In the genomic region with DNA sequence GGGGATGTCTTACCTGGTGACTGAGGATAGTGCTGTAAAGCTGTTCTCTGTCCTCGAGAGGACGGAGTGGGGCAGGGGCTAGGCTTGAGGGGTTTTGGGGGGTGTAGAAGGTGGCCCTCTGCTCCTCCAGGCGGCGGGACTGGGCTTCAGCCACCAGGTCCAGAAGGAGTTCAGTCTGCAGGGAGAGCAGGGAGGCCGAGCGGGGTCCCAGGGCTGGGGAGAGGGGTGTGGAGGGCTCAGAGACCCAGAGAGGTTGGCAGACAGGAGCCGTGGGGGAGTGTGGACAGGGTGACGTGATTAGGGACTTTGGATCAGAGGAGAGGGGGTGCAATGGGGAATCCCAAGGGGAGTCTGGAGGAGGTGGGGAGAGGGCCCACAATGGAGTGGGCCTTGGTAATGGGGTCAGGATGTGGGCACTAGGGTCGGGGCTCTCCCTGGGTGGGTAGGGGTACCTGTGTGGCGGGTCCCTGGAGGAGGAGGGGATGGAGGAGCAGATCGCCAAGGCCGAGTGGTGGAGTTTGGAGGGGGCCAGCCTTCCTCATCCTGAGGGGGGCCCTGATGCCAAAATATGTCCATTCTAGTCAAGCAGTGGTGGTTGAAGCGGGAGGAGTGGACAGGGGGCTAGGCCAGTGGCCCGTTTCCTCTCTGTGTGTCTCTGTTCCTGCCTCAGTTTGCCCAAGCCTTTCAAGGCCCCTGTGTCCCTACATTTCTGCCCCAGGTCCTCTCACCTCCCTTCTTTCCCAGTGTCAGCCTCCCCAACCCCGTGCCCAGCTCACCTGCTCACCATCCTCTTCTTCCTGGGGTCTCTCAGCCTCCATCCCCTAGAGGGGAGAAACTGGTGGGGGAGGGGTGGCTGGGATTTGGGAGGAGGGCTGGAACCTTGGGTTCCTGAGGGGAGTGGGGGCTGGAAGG, we compare ENCODE assay signal across 8 cellular contexts. TPM values are rescaled to one million over a fixed set of nuclear protein-coding genes. Genes with fewer than 3 reads are reported as not detected.
A peak's percentile ranks its signal among the peaks of the same experiment; 100 is the strongest.
DNase-seq lines count a peak whose midpoint lies in the region; ATAC-seq and TF ChIP-seq lines count a peak whose summit lies in the region.

No MANE protein-coding gene starts in this region.

- H3K4me1 ChIP-seq in fibroblast of lung (ENCODE audit: control insufficient read depth, extremely low read depth, insufficient read depth, low read length) = peaks cover 15% of the 10 kb centered on the region

- H3K9me3 ChIP-seq in fibroblast of lung (ENCODE audit: control insufficient read depth, insufficient read depth, low read depth, low read length) = no peaks in the 10 kb centered on the region

- TF ChIP-seq POLR2A in GM19099 (IDR thresholded peaks at IDR 0.05; ENCODE audit: extremely low read depth, insufficient read length, low read depth) = peak; percentile 39

- H3K4me2 ChIP-seq in fibroblast of lung (ENCODE audit: extremely low read depth, insufficient read depth, low read length) = peak overlapping the region; percentile 32

- H2AFZ ChIP-seq in fibroblast of lung (ENCODE audit: low read length) = no peak overlapping the region

- H3K27me3 ChIP-seq in fibroblast of lung (ENCODE audit: control insufficient read depth, insufficient read depth, low read length) = no peaks in the 10 kb centered on the region

- peaks cover 20% of the 10 kb centered on the region for H3K79me2 ChIP-seq in fibroblast of lung (ENCODE audit: control insufficient read depth, insufficient read depth, low read length)

- DNase-seq in T-helper 22 cell (ENCODE audit: low read depth) (peak; percentile 46), fibroblast of lung (ENCODE audit: low read depth in 2 of 2) (no peak), cerebellar cortex (ENCODE audit: low spot score) (no peak), NCI-H2227 (lab: John Stamatoyannopoulos, UW; ENCODE audit: unreplicated experiment) (no peak)

- H3K36me3 ChIP-seq in fibroblast of lung (ENCODE audit: control insufficient read depth, insufficient read depth, low read length) = peaks cover 5% of the 10 kb centered on the region

- no peak for ATAC-seq in HG03571 (IDR thresholded peaks at IDR 0.05; ENCODE audit: unreplicated experiment)
- ATAC-seq in HG03469 (IDR thresholded peaks at IDR 0.05; ENCODE audit: unreplicated experiment) = no peak

- H3K27ac ChIP-seq in fibroblast of lung (ENCODE audit: insufficient read depth, low read length) (peak overlapping the region; percentile 16), skin epidermis (peak overlapping the region; percentile 72 to 100 (median 99))

- no peaks in the 10 kb centered on the region for H4K20me1 ChIP-seq in fibroblast of lung (ENCODE audit: control insufficient read depth, extremely low read depth, insufficient read depth, low read length)

- H3K9ac ChIP-seq in fibroblast of lung (ENCODE audit: insufficient read depth, low read length) = peak overlapping the region; percentile 40

- H3K4me3 ChIP-seq in fibroblast of lung (replicated peaks in 1 of 4; ENCODE audit: control extremely low read depth in 1 of 4, insufficient read depth in 1 of 4, low read depth in 3 of 4, low read length in 4 of 4) (no peak overlapping the region), skin epidermis (peak overlapping the region; percentile 69 to 92 (median 74))

- no peak for TF ChIP-seq CTCF in fibroblast of lung (conservative IDR thresholded peaks at IDR 0.05 in 1 of 2, IDR thresholded peaks at IDR 0.05 in 1 of 2; ENCODE audit: low read depth in 1 of 2, low read length in 2 of 2)

RNA-seq across cellular contexts. Expression of gene GPSM3, which starts 0.5 kb away (rescaled TPM):
- total RNA-seq in fibroblast of lung = 1.3 and 2.3 TPM in 2 replicates
- polyA plus RNA-seq in fibroblast of lung = 3.9 and 7.0 TPM in 2 replicates
- polyA plus RNA-seq in fibroblast of lung (2012) = 6.5 and 13.6 TPM in 2 replicates
- polyA minus RNA-seq in fibroblast of lung (ENCODE audit: low replicate concordance) = 3.8 and 11.9 TPM in 2 replicates

RNA-seq across cellular contexts. Expression of gene PBX2, which starts 1.9 kb away (rescaled TPM):
- total RNA-seq in fibroblast of lung = 23.6 and 35.0 TPM in 2 replicates
- 39.4 and 41.8 TPM in 2 replicates for polyA plus RNA-seq in fibroblast of lung
- polyA plus RNA-seq in fibroblast of lung (2012) = 34.4 and 38.7 TPM in 2 replicates
- polyA minus RNA-seq in fibroblast of lung (ENCODE audit: low replicate concordance) = 37.3 and 40.1 TPM in 2 replicates

RNA-seq across cellular contexts. Expression of gene AGER, which starts 7.9 kb away (rescaled TPM):
- 0.26 and 0.50 TPM in 2 replicates for total RNA-seq in fibroblast of lung
- 0.78 and 0.99 TPM in 2 replicates for polyA plus RNA-seq in fibroblast of lung
- polyA plus RNA-seq in fibroblast of lung (2012) = 1.7 and 2.2 TPM in 2 replicates
- 1.2 TPM in 1 of 2 replicates, not detected in the other for polyA minus RNA-seq in fibroblast of lung (ENCODE audit: low replicate concordance)

RNA-seq across cellular contexts. Expression of gene RNF5, which starts 13.7 kb away (rescaled TPM):
- total RNA-seq in fibroblast of lung = 22.1 and 23.9 TPM in 2 replicates
- 54.5 and 63.4 TPM in 2 replicates for polyA plus RNA-seq in fibroblast of lung
- 42.2 and 45.8 TPM in 2 replicates for polyA plus RNA-seq in fibroblast of lung (2012)
- polyA minus RNA-seq in fibroblast of lung (ENCODE audit: low replicate concordance) = 21.5 and 29.6 TPM in 2 replicates

RNA-seq across cellular contexts. Expression of gene AGPAT1, which starts 16.1 kb away (rescaled TPM):
- 15.9 and 22.1 TPM in 2 replicates for total RNA-seq in fibroblast of lung
- polyA plus RNA-seq in fibroblast of lung = 79.0 and 92.1 TPM in 2 replicates
- polyA plus RNA-seq in fibroblast of lung (2012) = 87.4 and 90.5 TPM in 2 replicates
- 327 and 338 TPM in 2 replicates for polyA minus RNA-seq in fibroblast of lung (ENCODE audit: low replicate concordance)

Comparison
In these comparisons a context has a peak if more than half of its experiments do, and no peak if none do; other contexts are left out.
1. H3K4me3 ChIP-seq: peak in skin epidermis (7 of 7); none in fibroblast of lung (0 of 4).